8 cellular contexts compared by ENCODE assay signal in genomic region chr14:52730708-52731111, GRCh38. TPM values are rescaled to one million over a fixed set of nuclear protein-coding genes. Genes with fewer than 3 reads are reported as not detected.
DNase-seq lines count a peak whose midpoint lies in the region; ATAC-seq and TF ChIP-seq lines count a peak whose summit lies in the region.

No MANE protein-coding gene starts in this region.

- no peaks in the 10 kb centered on the region for H3K9me3 Mint-ChIP-seq in activated T-helper 1 cell treated with anti-CD3 and anti-CD28 coated beads, Interleukin-12 subunit alpha, Interleukin-12 subunit beta, Interleukin-2, Interleukin-4 antibody, amounts not matched to agents 30 ng/mL and 10 ng/mL and 1 ng/mL, durations not matched to agents 14 hours and 24 hours and 36 hours
- H3K9me3 Mint-ChIP-seq in stimulated activated naive B cell treated with anti-CD40 and anti-IgM and Interleukin-4, amounts not matched to agents 10 μg/mL and 1 μg/mL and 100 μg/mL, for 72 hours: no peaks in the 10 kb centered on the region

- intact Hi-C loops in activated T-helper 1 cell treated with anti-CD3 and anti-CD28 coated beads, Interleukin-12 subunit alpha, Interleukin-12 subunit beta, Interleukin-2, Interleukin-4 antibody, amounts not matched to agents 30 ng/mL and 10 ng/mL and 1 ng/mL, durations not matched to agents 14 hours and 24 hours and 36 hours (cut with micrococcal nuclease): loop anchor here (1.0 to 10.0 kb wide), 8 partner anchors 12 to 1076 kb away; partner anchors contain the start of genes FRMD6, GNPNAT1, GPR137C and PSMC6

- H3K27ac ChIP-seq in 22Rv1: peak overlapping the region; percentile 67
- H3K27ac ChIP-seq in iPS-18a (ENCODE audit: low read length): peak overlapping the region; percentile 35

- H3K36me3 Mint-ChIP-seq in activated T-helper 1 cell treated with anti-CD3 and anti-CD28 coated beads, Interleukin-12 subunit alpha, Interleukin-12 subunit beta, Interleukin-2, Interleukin-4 antibody, amounts not matched to agents 30 ng/mL and 10 ng/mL and 1 ng/mL, durations not matched to agents 14 hours and 24 hours and 36 hours (ENCODE audit: low read depth): peaks cover 35% of the 10 kb centered on the region
- peaks cover 22 to 33% of the 10 kb centered on the region in 2 donors for H3K36me3 Mint-ChIP-seq in stimulated activated naive B cell treated with anti-CD40 and anti-IgM and Interleukin-4, amounts not matched to agents 10 μg/mL and 1 μg/mL and 100 μg/mL, for 72 hours

- peak overlapping the region; percentile 91 for H3K4me3 Mint-ChIP-seq in activated T-helper 1 cell treated with anti-CD3 and anti-CD28 coated beads, Interleukin-12 subunit alpha, Interleukin-12 subunit beta, Interleukin-2, Interleukin-4 antibody, amounts not matched to agents 30 ng/mL and 10 ng/mL and 1 ng/mL, durations not matched to agents 14 hours and 24 hours and 36 hours
- H3K4me3 Mint-ChIP-seq in stimulated activated naive B cell treated with anti-CD40 and anti-IgM and Interleukin-4, amounts not matched to agents 10 μg/mL and 1 μg/mL and 100 μg/mL, for 72 hours: peak overlapping the region; percentile 87 to 97

- no peak for TF ChIP-seq CTCF in 22Rv1 (IDR thresholded peaks at IDR 0.05)

- no peak for ATAC-seq in stimulated activated naive B cell treated with anti-CD40 and anti-IgM and Interleukin-4, amounts not matched to agents 10 μg/mL and 1 μg/mL and 100 μg/mL, for 72 hours (replicated peaks)
- no peak for ATAC-seq in HG03354 (IDR thresholded peaks at IDR 0.05; ENCODE audit: poor library complexity, severe bottlenecking, unreplicated experiment)

- in situ Hi-C loops in HAP-1 (cut with MboI; ENCODE audit: low sequenced_read_pairs): no loop called here

- H3K9me3 ChIP-seq in HAP-1 (no peaks in the 10 kb centered on the region), iPS-18a (ENCODE audit: control insufficient read depth, low read depth, low read length) (no peaks in the 10 kb centered on the region)

- H3K27me3 ChIP-seq in HAP-1 (ENCODE audit: low read depth) (no peaks in the 10 kb centered on the region; the same call in 1 of the 2 replicates), iPS-18a (ENCODE audit: control insufficient read depth, insufficient read depth, low read length) (no peaks in the 10 kb centered on the region)

- H3K27ac Mint-ChIP-seq in activated T-helper 1 cell treated with anti-CD3 and anti-CD28 coated beads, Interleukin-12 subunit alpha, Interleukin-12 subunit beta, Interleukin-2, Interleukin-4 antibody, amounts not matched to agents 30 ng/mL and 10 ng/mL and 1 ng/mL, durations not matched to agents 14 hours and 24 hours and 36 hours: peak overlapping the region; percentile 76
- peak overlapping the region; percentile 94 for H3K27ac Mint-ChIP-seq in stimulated activated naive B cell treated with anti-CD40 and anti-IgM and Interleukin-4, amounts not matched to agents 10 μg/mL and 1 μg/mL and 100 μg/mL, for 72 hours

- peak in 1 of 2 experiments; percentile 58 for DNase-seq in HAP-1 (ENCODE audit: low spot score in 2 of 2)
- no peak for DNase-seq in activated T-helper 1 cell treated with anti-CD3 and anti-CD28 coated beads, Interleukin-12 subunit alpha, Interleukin-12 subunit beta, Interleukin-2, Interleukin-4 antibody, amounts not matched to agents 30 ng/mL and 10 ng/mL and 1 ng/mL, durations not matched to agents 14 hours and 24 hours and 36 hours (ENCODE audit: low spot score)
- DNase-seq in stimulated activated naive B cell treated with anti-CD40 and anti-IgM and Interleukin-4, amounts not matched to agents 10 μg/mL and 1 μg/mL and 100 μg/mL, for 72 hours: no peak
- no peak for DNase-seq in NCI-H146 (lab: John Stamatoyannopoulos, UW)
- no peak for DNase-seq in NCI-H526 (lab: John Stamatoyannopoulos, UW)

- H3K4me3 ChIP-seq in HAP-1 (peak overlapping the region; percentile 97), iPS-18a (ENCODE audit: low read length) (peak overlapping the region; percentile 96)

- H3K4me1 ChIP-seq in HAP-1 (peaks cover 25% of the 10 kb centered on the region), iPS-18a (ENCODE audit: control insufficient read depth, low read depth, low read length) (peaks cover 13% of the 10 kb centered on the region)

- no peaks in the 10 kb centered on the region for H3K27me3 Mint-ChIP-seq in activated T-helper 1 cell treated with anti-CD3 and anti-CD28 coated beads, Interleukin-12 subunit alpha, Interleukin-12 subunit beta, Interleukin-2, Interleukin-4 antibody, amounts not matched to agents 30 ng/mL and 10 ng/mL and 1 ng/mL, durations not matched to agents 14 hours and 24 hours and 36 hours (ENCODE audit: insufficient read depth)
- no peaks in the 10 kb centered on the region for H3K27me3 Mint-ChIP-seq in stimulated activated naive B cell treated with anti-CD40 and anti-IgM and Interleukin-4, amounts not matched to agents 10 μg/mL and 1 μg/mL and 100 μg/mL, for 72 hours

- peak overlapping the region; percentile 92 for H3K9ac ChIP-seq in iPS-18a (ENCODE audit: low read length)

- peaks cover 21% of the 10 kb centered on the region for H3K36me3 ChIP-seq in HAP-1 (replicated peaks)
- peaks cover 16% of the 10 kb centered on the region for H3K36me3 ChIP-seq in iPS-18a (ENCODE audit: control insufficient read depth, low read depth, low read length)

- peaks cover 38% of the 10 kb centered on the region for H3K4me1 Mint-ChIP-seq in activated T-helper 1 cell treated with anti-CD3 and anti-CD28 coated beads, Interleukin-12 subunit alpha, Interleukin-12 subunit beta, Interleukin-2, Interleukin-4 antibody, amounts not matched to agents 30 ng/mL and 10 ng/mL and 1 ng/mL, durations not matched to agents 14 hours and 24 hours and 36 hours (ENCODE audit: low read depth)
- peaks cover 14 to 43% of the 10 kb centered on the region in 2 donors for H3K4me1 Mint-ChIP-seq in stimulated activated naive B cell treated with anti-CD40 and anti-IgM and Interleukin-4, amounts not matched to agents 10 μg/mL and 1 μg/mL and 100 μg/mL, for 72 hours

RNA-seq across cellular contexts. Expression of gene STYX, which starts 0.7 kb away (rescaled TPM):
- 18.7 and 21.3 TPM in 2 replicates for total RNA-seq in activated T-helper 1 cell treated with anti-CD3 and anti-CD28 coated beads, Interleukin-12 subunit alpha, Interleukin-12 subunit beta, Interleukin-2, Interleukin-4 antibody, amounts not matched to agents 30 ng/mL and 10 ng/mL and 1 ng/mL, durations not matched to agents 14 hours and 24 hours and 36 hours

RNA-seq across cellular contexts. Expression of gene PSMC6, which starts 23.7 kb away (rescaled TPM):
- 130 and 132 TPM in 2 replicates for total RNA-seq in activated T-helper 1 cell treated with anti-CD3 and anti-CD28 coated beads, Interleukin-12 subunit alpha, Interleukin-12 subunit beta, Interleukin-2, Interleukin-4 antibody, amounts not matched to agents 30 ng/mL and 10 ng/mL and 1 ng/mL, durations not matched to agents 14 hours and 24 hours and 36 hours

RNA-seq across cellular contexts. Expression of gene ERO1A, which starts 35.4 kb away (rescaled TPM):
- total RNA-seq in activated T-helper 1 cell treated with anti-CD3 and anti-CD28 coated beads, Interleukin-12 subunit alpha, Interleukin-12 subunit beta, Interleukin-2, Interleukin-4 antibody, amounts not matched to agents 30 ng/mL and 10 ng/mL and 1 ng/mL, durations not matched to agents 14 hours and 24 hours and 36 hours: 144 and 158 TPM in 2 replicates
